9 cellular contexts compared by ENCODE assay signal in genomic region chr20:62181808-62182207, GRCh38. TPM values are rescaled to one million over a fixed set of nuclear protein-coding genes. Genes with fewer than 3 reads are reported as not detected.
A peak's percentile ranks its signal among the peaks of the same experiment; 100 is the strongest.
DNase-seq lines count a peak whose midpoint lies in the region; ATAC-seq and TF ChIP-seq lines count a peak whose summit lies in the region.
"Had no signal": no experiment of that assay in that cellular context is flagged by ENCODE, and none has a peak within 500 bp of the region (broad histone marks: within the 10 kb centered on the region; RNA-seq: fewer than 3 reads in every experiment).

No MANE protein-coding gene starts in this region.

- H4K5ac ChIP-seq in mesendoderm (ENCODE audit: low read length): no peak overlapping the region

- H3K4me3 ChIP-seq in ACC112 (ENCODE audit: low read depth, low read length): peak overlapping the region; percentile 88
- H3K4me3 ChIP-seq in HL-60 (replicated peaks; ENCODE audit: insufficient read depth, low read length): peak overlapping the region; percentile 82
- H3K4me3 ChIP-seq in adipocyte (ENCODE audit: low read length): peak overlapping the region; percentile 99
- no peak overlapping the region for H3K4me3 ChIP-seq in mesendoderm (ENCODE audit: low read length)

- no peak overlapping the region for H3K23ac ChIP-seq in mesendoderm (ENCODE audit: low read length)

- H3K79me2 ChIP-seq in ACC112 (ENCODE audit: control insufficient read depth, insufficient read depth, low read length, unreplicated experiment) (peaks cover 36% of the 10 kb centered on the region), mesendoderm (ENCODE audit: control insufficient read depth, insufficient read depth, low read length) (peaks cover 6% of the 10 kb centered on the region)

- no peaks in the 10 kb centered on the region for H3K9me3 ChIP-seq in adipocyte (ENCODE audit: control insufficient read depth, low read length)

- H3K4ac ChIP-seq in mesendoderm (ENCODE audit: low read depth, low read length): no peak overlapping the region

- H3K27ac ChIP-seq in ACC112 (ENCODE audit: low read depth, low read length): no peak overlapping the region
- H3K27ac ChIP-seq in HL-60 (replicated peaks): peak overlapping the region; percentile 93
- no peak overlapping the region for H3K27ac ChIP-seq in mesendoderm (ENCODE audit: low read depth, low read length)

- ATAC-seq in GM19023 (IDR thresholded peaks at IDR 0.05; ENCODE audit: unreplicated experiment) (no peak), HG03565 (IDR thresholded peaks at IDR 0.05; ENCODE audit: unreplicated experiment) (no peak)

- H3K4me2 ChIP-seq in mesendoderm (ENCODE audit: low read length): no peak overlapping the region

- no peaks in the 10 kb centered on the region for H3K27me3 ChIP-seq in ACC112 (ENCODE audit: insufficient read depth, low read length)
- no peaks in the 10 kb centered on the region for H3K27me3 ChIP-seq in HL-60 (ENCODE audit: insufficient read depth, poor library complexity, severe bottlenecking)
- no peaks in the 10 kb centered on the region for H3K27me3 ChIP-seq in adipocyte (replicated peaks; ENCODE audit: control insufficient read depth, insufficient read depth, low read length)
- no peaks in the 10 kb centered on the region for H3K27me3 ChIP-seq in mesendoderm (ENCODE audit: insufficient read depth, low read length, poor library complexity)

- no peak overlapping the region for H3K18ac ChIP-seq in mesendoderm (ENCODE audit: low read length)

- peak overlapping the region; percentile 99 for H3K9ac ChIP-seq in adipocyte (ENCODE audit: low read length)
- peak overlapping the region; percentile 12 for H3K9ac ChIP-seq in mesendoderm (ENCODE audit: low read length)

- TF ChIP-seq CTCF in HL-60 (IDR thresholded peaks at IDR 0.05; ENCODE audit: insufficient read depth, low read length): no peak

- intact Hi-C loops in head of caudate nucleus (cut with DNase I): loop anchor here (10.0 kb wide), 1 partner anchor 203 kb away; the partner anchor contains the start of gene RPS21

- H3K36me3 ChIP-seq in ACC112 (ENCODE audit: insufficient read depth, low read length) (peaks cover 5% of the 10 kb centered on the region; the same call in 1 of the 2 replicates), adipocyte (ENCODE audit: control insufficient read depth, insufficient read depth, low read length, severe bottlenecking) (peaks cover 7% of the 10 kb centered on the region), mesendoderm (ENCODE audit: control insufficient read depth, insufficient read depth, low read length) (no peaks in the 10 kb centered on the region)

- H2AK5ac ChIP-seq in mesendoderm (ENCODE audit: low read length): no peak overlapping the region

- no CpG with 5 or more reads among the region's 2 CpGs for WGBS in mesendoderm (ENCODE audit: extremely low coverage, insufficient coverage, low lambda C conversion rate)

- H3K79me1 ChIP-seq in mesendoderm (ENCODE audit: low read length): peaks cover 10% of the 10 kb centered on the region

- H3K56ac ChIP-seq in mesendoderm (ENCODE audit: low read length): no peak overlapping the region

- DNase-seq in HL-60 (ENCODE audit: low read depth in 1 of 2, low spot score in 1 of 2) (no peak), adipocyte (ENCODE audit: low read depth) (no peak), mesendoderm (no peak), head of caudate nucleus (no peak), NCI-H524 (lab: John Stamatoyannopoulos, UW) (no peak)
- DNase-seq: T-helper 9 cell had no signal

- H2BK5ac ChIP-seq in mesendoderm (ENCODE audit: low read length): no peak overlapping the region

- H2BK120ac ChIP-seq in mesendoderm (ENCODE audit: low read depth, low read length): no peak overlapping the region

- H4K8ac ChIP-seq in mesendoderm (ENCODE audit: low read depth, low read length): no peak overlapping the region

- no peak overlapping the region for H2AFZ ChIP-seq in ACC112 (ENCODE audit: low read length, unreplicated experiment)

- H2BK15ac ChIP-seq in mesendoderm (replicated peaks; ENCODE audit: low read depth): no peak overlapping the region

- H3K4me1 ChIP-seq in ACC112 (ENCODE audit: control insufficient read depth, insufficient read depth, low read length, unreplicated experiment): peaks cover 11% of the 10 kb centered on the region
- peaks cover 18% of the 10 kb centered on the region for H3K4me1 ChIP-seq in adipocyte (ENCODE audit: control insufficient read depth, insufficient read depth, low read length)
- no peaks in the 10 kb centered on the region for H3K4me1 ChIP-seq in mesendoderm (ENCODE audit: control insufficient read depth, low read depth, low read length)

RNA-seq across cellular contexts. Expression of gene MTG2, which starts 1.0 kb away (rescaled TPM):
- 19.6 TPM for polyA plus RNA-seq in mesendoderm (2013, experiment 1 of 2)
- 18.5 TPM for polyA plus RNA-seq in mesendoderm (2013, experiment 2 of 2)

RNA-seq across cellular contexts. Expression of gene SS18L1, which starts 38.2 kb away (rescaled TPM):
- 7.7 TPM for polyA plus RNA-seq in mesendoderm (2013, experiment 1 of 2)
- 7.7 TPM for polyA plus RNA-seq in mesendoderm (2013, experiment 2 of 2)

RNA-seq across cellular contexts. Expression of gene HRH3, which starts 38.3 kb away (rescaled TPM):
- polyA plus RNA-seq in mesendoderm (2013, experiment 1 of 2): 0.28 TPM
- 0.35 TPM for polyA plus RNA-seq in mesendoderm (2013, experiment 2 of 2)

RNA-seq across cellular contexts. Expression of gene PSMA7, which starts 38.6 kb away (rescaled TPM):
- 431 TPM for polyA plus RNA-seq in mesendoderm (2013, experiment 1 of 2)
- polyA plus RNA-seq in mesendoderm (2013, experiment 2 of 2): 443 TPM

RNA-seq across cellular contexts. Expression of gene OSBPL2, which starts 56.5 kb away (rescaled TPM):
- 14.3 TPM for polyA plus RNA-seq in mesendoderm (2013, experiment 1 of 2)
- 14.3 TPM for polyA plus RNA-seq in mesendoderm (2013, experiment 2 of 2)
